In the genomic region with DNA sequence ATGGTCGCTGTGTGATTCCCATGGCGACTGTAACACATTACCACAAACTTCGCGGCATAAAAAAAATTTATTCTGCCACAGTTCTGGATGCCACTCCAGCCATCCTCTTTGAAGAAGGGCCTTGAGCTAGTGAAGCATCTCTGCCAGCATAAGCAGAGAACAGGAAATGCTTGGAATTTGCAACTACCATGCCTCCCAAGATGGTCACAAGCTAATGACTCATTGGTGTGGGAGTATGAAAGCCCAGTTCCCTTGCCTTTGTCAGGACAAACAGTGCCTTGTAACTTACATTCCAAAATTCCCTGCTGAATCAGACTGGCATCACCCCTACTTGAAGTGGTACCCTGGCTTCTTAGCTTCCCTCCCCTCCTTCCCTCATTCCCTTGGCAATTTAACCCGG, we compare ENCODE assay signal across 12 cellular contexts.
DNase-seq lines count a peak whose midpoint lies in the region; ATAC-seq and TF ChIP-seq lines count a peak whose summit lies in the region.
"Had no signal": no experiment of that assay in that cellular context is flagged by ENCODE, and none has a peak within 500 bp of the region (broad histone marks: within the 10 kb centered on the region; RNA-seq: fewer than 3 reads in every experiment).

No MANE protein-coding gene starts in this region.

- H3K27me3 ChIP-seq in NT2/D1 (ENCODE audit: insufficient read depth, insufficient read length): no peaks in the 10 kb centered on the region
- H3K27me3 ChIP-seq: heart right ventricle, upper lobe of left lung had no signal

- no peak overlapping the region for H3K27ac ChIP-seq in coronary artery
- H3K27ac ChIP-seq: heart right ventricle, upper lobe of left lung had no signal

- H3K4me1 ChIP-seq in NT2/D1 (ENCODE audit: insufficient read depth, insufficient read length): no peaks in the 10 kb centered on the region
- H3K4me1 ChIP-seq: upper lobe of left lung had no signal

- DNase-seq in CD1c-positive myeloid dendritic cell (ENCODE audit: extremely low spot score) (peak; percentile 26), NT2/D1 (ENCODE audit: low read depth, low spot score) (peak; percentile 39), epidermal melanocyte (ENCODE audit: insufficient read length, low spot score) (peak; percentile 15), non-pigmented ciliary epithelial cell (ENCODE audit: low read depth) (peak; percentile 65), coronary artery (ENCODE audit: low spot score) (no peak)
- DNase-seq in stimulated activated CD4-positive, alpha-beta T cell treated with anti-CD3 and anti-CD28 coated beads, Interleukin-2, amount 100 ng/mL, for 24 hours: no peak
- DNase-seq: activated CD4-positive, CD25-positive, alpha-beta regulatory T cell; DMS153; heart right ventricle had no signal

- H3K4me3 ChIP-seq in NT2/D1 (ENCODE audit: insufficient read length, low read depth) (no peak overlapping the region), coronary artery (no peak overlapping the region)
- H3K4me3 ChIP-seq: heart right ventricle, upper lobe of left lung had no signal

- H3K9me3 ChIP-seq in NT2/D1 (ENCODE audit: insufficient read depth, low read length): no peaks in the 10 kb centered on the region
- H3K9me3 ChIP-seq: upper lobe of left lung had no signal

- H3K9ac ChIP-seq in NT2/D1 (ENCODE audit: insufficient read length, low read depth): no peak overlapping the region

- no peak for TF ChIP-seq CTCF in coronary artery (IDR thresholded peaks at IDR 0.05)

- H3K36me3 ChIP-seq in NT2/D1 (ENCODE audit: insufficient read depth, insufficient read length, low read length): no peaks in the 10 kb centered on the region
- H3K36me3 ChIP-seq: heart right ventricle, upper lobe of left lung had no signal

- ATAC-seq in HG03442 (IDR thresholded peaks at IDR 0.05; ENCODE audit: unreplicated experiment) (no peak), HG03432 (IDR thresholded peaks at IDR 0.05; ENCODE audit: unreplicated experiment) (no peak)

Comparison
In these comparisons a context has a peak if more than half of its experiments do, and no peak if none do; other contexts are left out.
1. DNase-seq: peak in CD1c-positive myeloid dendritic cell (single experiment), NT2/D1 (single experiment), epidermal melanocyte (single experiment) and non-pigmented ciliary epithelial cell (single experiment); none in coronary artery (single experiment) and stimulated activated CD4-positive, alpha-beta T cell treated with anti-CD3 and anti-CD28 coated beads, Interleukin-2, amount 100 ng/mL, for 24 hours (0 of 2).